ENCODE assay signal across 30 cellular contexts in the genomic region with DNA sequence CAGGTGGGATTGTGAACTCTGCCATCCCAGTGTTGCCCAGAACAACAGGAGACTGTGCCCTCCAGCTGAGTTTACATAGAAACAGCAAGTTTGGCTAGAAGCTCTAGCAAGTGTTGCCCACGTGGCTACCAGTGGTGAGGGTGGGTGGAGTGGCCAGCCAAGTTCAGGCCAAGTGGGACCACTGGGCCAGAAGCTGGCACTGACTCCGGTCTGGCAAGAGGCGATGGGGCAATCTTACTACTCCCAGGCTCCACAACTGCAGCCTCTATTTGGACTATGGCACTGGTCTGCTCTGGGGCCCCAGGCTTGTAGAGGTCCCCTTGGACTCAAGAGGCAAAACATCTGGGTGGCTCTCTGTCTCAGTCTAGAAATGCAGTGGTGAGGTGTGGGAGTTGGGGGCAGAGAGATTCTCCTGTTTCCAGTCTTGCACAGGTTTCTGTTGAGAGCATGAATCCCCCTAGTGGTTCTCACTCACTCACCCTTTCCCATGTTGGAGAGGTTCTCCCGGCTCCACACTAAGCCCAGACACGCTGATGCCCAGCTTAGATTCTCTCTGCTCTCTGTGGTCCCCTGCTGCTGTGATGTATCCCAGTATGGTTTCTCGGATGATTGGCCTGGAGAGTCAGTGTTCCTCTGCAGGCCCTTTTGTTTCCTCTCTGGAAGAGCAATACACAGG.
"Had no signal": no experiment of that assay in that cellular context is flagged by ENCODE, and none has a peak within 500 bp of the region (broad histone marks: within the 10 kb centered on the region; RNA-seq: fewer than 3 reads in every experiment).

No MANE protein-coding gene starts in this region.

- H3K4me3 ChIP-seq: ascending aorta, body of pancreas, SJCRH30 had no signal

- H3K27me3 Mint-ChIP-seq: activated CD4-positive, alpha-beta memory T cell treated with anti-CD3 and anti-CD28 coated beads for 36 hours; activated CD4-positive, alpha-beta T cell treated with anti-CD3 and anti-CD28 coated beads, Interleukin-2, amount 10 ng/mL, durations not matched to agents 7 days and 5 days; activated naive CD4-positive, alpha-beta T cell treated with anti-CD3 and anti-CD28 coated beads, Interleukin-2, amount 50 U/mL, for 24 hours; activated naive CD8-positive, alpha-beta T cell treated with anti-CD3 and anti-CD28 coated beads, Interleukin-2, amount 50 U/mL, for 24 hours; T-helper 17 cell had no signal

- H3K4me3 Mint-ChIP-seq: activated CD4-positive, alpha-beta memory T cell treated with anti-CD3 and anti-CD28 coated beads for 36 hours; activated CD4-positive, alpha-beta T cell treated with anti-CD3 and anti-CD28 coated beads, Interleukin-2, amount 10 ng/mL, durations not matched to agents 7 days and 5 days; activated naive CD4-positive, alpha-beta T cell treated with anti-CD3 and anti-CD28 coated beads, Interleukin-2, amount 50 U/mL, for 24 hours; activated naive CD8-positive, alpha-beta T cell treated with anti-CD3 and anti-CD28 coated beads, Interleukin-2, amount 50 U/mL, for 24 hours; T-helper 17 cell had no signal

- H3K9me3 ChIP-seq: ascending aorta, body of pancreas, SJCRH30 had no signal

- H3K27ac Mint-ChIP-seq: activated CD4-positive, alpha-beta memory T cell treated with anti-CD3 and anti-CD28 coated beads for 36 hours; activated CD4-positive, alpha-beta T cell treated with anti-CD3 and anti-CD28 coated beads, Interleukin-2, amount 10 ng/mL, durations not matched to agents 7 days and 5 days; activated naive CD4-positive, alpha-beta T cell treated with anti-CD3 and anti-CD28 coated beads, Interleukin-2, amount 50 U/mL, for 24 hours; activated naive CD8-positive, alpha-beta T cell treated with anti-CD3 and anti-CD28 coated beads, Interleukin-2, amount 50 U/mL, for 24 hours; T-helper 17 cell had no signal

- H3K27me3 ChIP-seq: ascending aorta, body of pancreas, SJCRH30 had no signal

- H3K4me1 Mint-ChIP-seq: activated CD4-positive, alpha-beta T cell treated with anti-CD3 and anti-CD28 coated beads, Interleukin-2, amount 10 ng/mL, durations not matched to agents 7 days and 5 days; activated naive CD4-positive, alpha-beta T cell treated with anti-CD3 and anti-CD28 coated beads, Interleukin-2, amount 50 U/mL, for 24 hours; activated naive CD8-positive, alpha-beta T cell treated with anti-CD3 and anti-CD28 coated beads, Interleukin-2, amount 50 U/mL, for 24 hours; T-helper 17 cell had no signal

- H3K36me3 ChIP-seq: ascending aorta, SJCRH30 had no signal

- ATAC-seq: activated naive CD8-positive, alpha-beta T cell treated with anti-CD3 and anti-CD28 coated beads, Interleukin-2, amount 50 U/mL, for 24 hours; body of pancreas; Panc1; Right ventricle myocardium inferior; T-helper 17 cell had no signal

- H3K27ac ChIP-seq: ascending aorta, body of pancreas, SJCRH30 had no signal

- H3K4me1 ChIP-seq: ascending aorta, body of pancreas, SJCRH30 had no signal

- H3K36me3 Mint-ChIP-seq: activated CD4-positive, alpha-beta memory T cell treated with anti-CD3 and anti-CD28 coated beads for 36 hours; activated naive CD4-positive, alpha-beta T cell treated with anti-CD3 and anti-CD28 coated beads, Interleukin-2, amount 50 U/mL, for 24 hours had no signal

- DNase-seq: activated CD4-positive, alpha-beta memory T cell treated with anti-CD3 and anti-CD28 coated beads for 36 hours; activated CD4-positive, alpha-beta T cell treated with anti-CD3 and anti-CD28 coated beads, Interleukin-2, amount 10 ng/mL, durations not matched to agents 7 days and 5 days; activated CD4-positive, CD25-positive, alpha-beta regulatory T cell; activated CD8-positive, alpha-beta memory T cell treated with anti-CD3 and anti-CD28 coated beads, Interleukin-2, amount 50 U/mL, for 48 hours; activated naive CD4-positive, alpha-beta T cell; activated naive CD8-positive, alpha-beta T cell treated with anti-CD3 and anti-CD28 coated beads, Interleukin-2, amount 50 U/mL, for 24 hours; activated T-cell treated with anti-CD3 and anti-CD28 coated beads, Interleukin-2, amount 50 U/mL, for 1 hour; amniotic stem cell; body of pancreas; central memory CD4-positive, alpha-beta T cell; Kasumi-1; KBM-7; NCI-H1105 treated with DMSO at 0.1 percent for 48 hours; NCI-H1436 treated with DMSO at 0.1 percent for 48 hours; NCI-H187; NCI-H2107; NCI-H345; NCI-H510A; NCI-H526 treated with DMSO at 0.1 percent for 48 hours; NCI-H82; NK-92 treated with Interleukin-12 subunit alpha and Interleukin-12 subunit beta, amount 100 ng/mL, for 24 hours; OCI-M1; RPMI8226; SJCRH30; T-helper 17 cell; T-helper 9 cell had no signal
